In the genomic region with DNA sequence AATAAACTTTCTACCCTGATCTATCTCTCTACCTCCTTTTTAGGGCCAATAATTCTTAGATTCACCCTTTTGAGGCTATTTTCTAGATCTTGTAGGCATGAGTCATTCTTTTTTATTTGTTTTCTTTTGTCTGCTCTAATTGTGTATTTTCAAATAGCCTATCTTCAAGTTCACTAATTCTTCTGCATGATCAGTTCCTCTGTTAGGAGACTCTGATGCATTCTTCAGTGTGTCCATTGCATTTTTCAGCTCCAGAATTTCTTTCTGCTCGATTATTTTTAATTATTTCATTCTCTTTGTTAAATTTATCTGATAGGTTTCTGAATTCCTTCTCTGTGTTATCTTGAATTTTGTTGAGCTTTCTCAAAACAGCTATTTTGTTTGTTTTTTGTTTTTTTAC, we compare ENCODE assay signal across 36 cellular contexts. TPM values are rescaled to one million over a fixed set of nuclear protein-coding genes. Genes with fewer than 3 reads are reported as not detected.
"Had no signal": no experiment of that assay in that cellular context is flagged by ENCODE, and none has a peak within 500 bp of the region (broad histone marks: within the 10 kb centered on the region; RNA-seq: fewer than 3 reads in every experiment).

No MANE protein-coding gene starts in this region.

- H3K9me3 Mint-ChIP-seq: natural killer cell treated with Interleukin-12 subunit alpha and Interleukin-12 subunit beta and Interleukin-15 and Interleukin-18, amount 100 ng/mL, for 72 hours; neural crest cell; stimulated activated memory B cell treated with anti-CD40 and anti-IgM and Interleukin-4, amounts not matched to agents 10 μg/mL and 1 μg/mL and 100 μg/mL, for 72 hours; stimulated activated naive CD8-positive, alpha-beta T cell treated with anti-CD3 and anti-CD28 coated beads, Interleukin-15, amount 100 ng/mL, for 72 hours; type B pancreatic cell had no signal

- H3K27ac ChIP-seq: neutrophil, parathyroid adenoma, psoas muscle, skin epidermis, spleen, suprapubic skin, testis, tibial artery, transverse colon, upper lobe of right lung, uterus had no signal

- H3K4me1 Mint-ChIP-seq: nephron progenitor cell; neural crest cell; stimulated activated memory B cell treated with anti-CD40 and anti-IgM and Interleukin-4, amounts not matched to agents 10 μg/mL and 1 μg/mL and 100 μg/mL, for 72 hours; stimulated activated naive CD8-positive, alpha-beta T cell treated with anti-CD3 and anti-CD28 coated beads, Interleukin-15, amount 100 ng/mL, for 72 hours had no signal

- H3K27ac Mint-ChIP-seq: natural killer cell treated with Interleukin-12 subunit alpha and Interleukin-12 subunit beta and Interleukin-15 and Interleukin-18, amount 100 ng/mL, for 72 hours; nephron progenitor cell; progenitor cell of endocrine pancreas; stimulated activated memory B cell treated with anti-CD40 and anti-IgM and Interleukin-4, amounts not matched to agents 10 μg/mL and 1 μg/mL and 100 μg/mL, for 72 hours; stimulated activated naive CD8-positive, alpha-beta T cell treated with anti-CD3 and anti-CD28 coated beads, Interleukin-15, amount 100 ng/mL, for 72 hours; type B pancreatic cell had no signal

- H3K4me1 ChIP-seq: parathyroid adenoma, psoas muscle, spleen, suprapubic skin, testis, tibial artery, transverse colon, upper lobe of right lung, uterus had no signal

- H3K36me3 ChIP-seq: neutrophil, spleen, suprapubic skin, tibial artery, transverse colon, upper lobe of right lung, uterus had no signal

- H2AFZ ChIP-seq: parathyroid adenoma had no signal

- H3K4me2 ChIP-seq: smooth muscle cell had no signal

- H3K9me3 ChIP-seq: neutrophil, suprapubic skin, testis, transverse colon, upper lobe of right lung, uterus had no signal

- H3K79me2 ChIP-seq: parathyroid adenoma had no signal

- ATAC-seq: naive thymus-derived CD8-positive, alpha-beta T cell; natural killer cell treated with Interleukin-12 subunit alpha and Interleukin-12 subunit beta and Interleukin-15 and Interleukin-18, amount 100 ng/mL, for 72 hours; psoas muscle; right cardiac atrium; sciatic nerve; stimulated activated memory B cell treated with anti-CD40 and anti-IgM and Interleukin-4, amounts not matched to agents 10 μg/mL and 1 μg/mL and 100 μg/mL, for 72 hours; stimulated activated naive CD8-positive, alpha-beta T cell treated with anti-CD3 and anti-CD28 coated beads, Interleukin-15, amount 100 ng/mL, for 72 hours; stimulated activated naive CD8-positive, alpha-beta T cell treated with anti-CD3 and anti-CD28 coated beads, Interleukin-15, Interleukin-2, amounts not matched to agents 100 U/mL and 50 U/mL, for 24 hours; upper lobe of right lung had no signal

- DNase-seq: naive thymus-derived CD8-positive, alpha-beta T cell; nephron progenitor cell; nucleus accumbens; posterior cingulate gyrus; psoas muscle; right cardiac atrium; spleen; stimulated activated CD4-positive, alpha-beta T cell treated with anti-CD3 and anti-CD28 coated beads, Interleukin-12 subunit alpha, Interleukin-12 subunit beta, amount 100 ng/mL, for 4 hours; stimulated activated CD4-positive, alpha-beta T cell treated with anti-CD3 and anti-CD28 coated beads, Interleukin-1b, Interleukin-23, amount 100 ng/mL, for 48 hours; stimulated activated CD4-positive, alpha-beta T cell treated with anti-CD3 and anti-CD28 coated beads, Interleukin-4, amount 100 ng/mL, for 1 hour; stimulated activated CD4-positive, alpha-beta T cell treated with anti-CD3 and anti-CD28 coated beads, Interleukin-4, amount 100 ng/mL, for 4 hours; stimulated activated CD8-positive, alpha-beta memory T cell treated with anti-CD3 and anti-CD28 coated beads, Interleukin-4, amount 100 ng/mL, for 48 hours; stimulated activated naive CD4-positive, alpha-beta T cell; stimulated activated naive CD8-positive, alpha-beta T cell treated with anti-CD3 and anti-CD28 coated beads, Interleukin-15, amount 100 ng/mL, for 72 hours; stimulated activated naive CD8-positive, alpha-beta T cell treated with anti-CD3 and anti-CD28 coated beads, Interleukin-15, Interleukin-2, amounts not matched to agents 100 U/mL and 50 U/mL, for 24 hours; substantia nigra; testis; tibial artery; transverse colon; upper lobe of right lung; uterus had no signal

- H3K36me3 Mint-ChIP-seq: natural killer cell treated with Interleukin-12 subunit alpha and Interleukin-12 subunit beta and Interleukin-15 and Interleukin-18, amount 100 ng/mL, for 72 hours; stimulated activated memory B cell treated with anti-CD40 and anti-IgM and Interleukin-4, amounts not matched to agents 10 μg/mL and 1 μg/mL and 100 μg/mL, for 72 hours; type B pancreatic cell had no signal

- H3K9ac ChIP-seq: parathyroid adenoma had no signal

- H3K27me3 Mint-ChIP-seq: naive thymus-derived CD8-positive, alpha-beta T cell; progenitor cell of endocrine pancreas; stimulated activated memory B cell treated with anti-CD40 and anti-IgM and Interleukin-4, amounts not matched to agents 10 μg/mL and 1 μg/mL and 100 μg/mL, for 72 hours; stimulated activated naive CD8-positive, alpha-beta T cell treated with anti-CD3 and anti-CD28 coated beads, Interleukin-15, amount 100 ng/mL, for 72 hours; type B pancreatic cell had no signal

- H3K27me3 ChIP-seq: neutrophil, suprapubic skin, testis, tibial artery, transverse colon, upper lobe of right lung, uterus had no signal

- H3K4me3 ChIP-seq: psoas muscle, skin epidermis, smooth muscle cell, spleen, suprapubic skin, testis, tibial artery, transverse colon, upper lobe of right lung, uterus had no signal

- H3K4me3 Mint-ChIP-seq: naive thymus-derived CD8-positive, alpha-beta T cell; natural killer cell treated with Interleukin-12 subunit alpha and Interleukin-12 subunit beta and Interleukin-15 and Interleukin-18, amount 100 ng/mL, for 72 hours; nephron progenitor cell; neural crest cell; stimulated activated memory B cell treated with anti-CD40 and anti-IgM and Interleukin-4, amounts not matched to agents 10 μg/mL and 1 μg/mL and 100 μg/mL, for 72 hours; stimulated activated naive CD8-positive, alpha-beta T cell treated with anti-CD3 and anti-CD28 coated beads, Interleukin-15, amount 100 ng/mL, for 72 hours; type B pancreatic cell had no signal

RNA-seq across cellular contexts. Expression of a gene that starts 11.3 kb away (rescaled TPM):
- total RNA-seq: naive thymus-derived CD8-positive, alpha-beta T cell; natural killer cell treated with Interleukin-12 subunit alpha and Interleukin-12 subunit beta and Interleukin-15 and Interleukin-18, amount 100 ng/mL, for 72 hours; omental fat pad; osteocyte; renal cortical epithelial cell; sciatic nerve; smooth muscle cell; suprapubic skin; upper lobe of right lung; urinary bladder had no signal
- polyA plus RNA-seq: naive thymus-derived CD8-positive, alpha-beta T cell; smooth muscle cell had no signal
